In genomic region chr2:102342888-102343287, GRCh38 we compare ENCODE assay signal across 24 cellular contexts. TPM values are rescaled to one million over a fixed set of nuclear protein-coding genes. Genes with fewer than 3 reads are reported as not detected.
DNase-seq lines count a peak whose midpoint lies in the region; FAIRE-seq and TF ChIP-seq lines count a peak whose summit lies in the region.
"Had no signal": no experiment of that assay in that cellular context is flagged by ENCODE, and none has a peak within 500 bp of the region (broad histone marks: within the 10 kb centered on the region; RNA-seq: fewer than 3 reads in every experiment).

No MANE protein-coding gene starts in this region.

- FAIRE-seq in D721Med (lab: Jason Lieb, UNC), result no peak
- FAIRE-seq: A204.1, small intestine had no signal

- H3K9me3 ChIP-seq in left ventricle myocardium inferior (replicated peaks) (no peaks in the 10 kb centered on the region), right atrium auricular region (no peaks in the 10 kb centered on the region)
- H3K9me3 ChIP-seq: upper lobe of left lung had no signal

- intact Hi-C loops in left ventricle myocardium inferior (cut with micrococcal nuclease), result loop anchor here (10.0 kb wide), 1 partner anchor 88 kb away; no protein-coding TSS in a partner anchor

- H3K4me3 ChIP-seq in left ventricle myocardium inferior (no peak overlapping the region), right atrium auricular region (no peak overlapping the region), brain microvascular endothelial cell (ENCODE audit: low read depth, low read length) (no peak overlapping the region), fibroblast of villous mesenchyme (ENCODE audit: low read depth, low read length) (no peak overlapping the region)
- H3K4me3 ChIP-seq: upper lobe of left lung had no signal

- in situ Hi-C loops in brain microvascular endothelial cell (cut with HindIII; ENCODE audit: low pct_ligation_motif_present, low sequenced_read_pairs), result no loop called here

- TF ChIP-seq CTCF in left ventricle myocardium inferior (IDR thresholded peaks at IDR 0.05; ENCODE audit: borderline replicate concordance), result peak; percentile 25
- no peak for TF ChIP-seq CTCF in right atrium auricular region (IDR thresholded peaks at IDR 0.05)
- TF ChIP-seq CTCF in brain microvascular endothelial cell (IDR thresholded peaks at IDR 0.05; ENCODE audit: low read depth, low read length, missing control alignments), result peak; percentile 36
- peak; percentile 28 for TF ChIP-seq CTCF in fibroblast of villous mesenchyme (IDR thresholded peaks at IDR 0.05; ENCODE audit: insufficient read depth, low read depth, low read length)
- no peak for TF ChIP-seq CTCF in D721Med (IDR thresholded peaks at IDR 0.05; ENCODE audit: insufficient read depth, missing control alignments)

- H3K27me3 ChIP-seq in left ventricle myocardium inferior (ENCODE audit: low read depth), result peaks cover 10% of the 10 kb centered on the region
- no peaks in the 10 kb centered on the region for H3K27me3 ChIP-seq in right atrium auricular region
- H3K27me3 ChIP-seq in brain microvascular endothelial cell (replicated peaks), result no peaks in the 10 kb centered on the region
- H3K27me3 ChIP-seq: upper lobe of left lung had no signal

- H3K4me1 ChIP-seq in left ventricle myocardium inferior, result no peaks in the 10 kb centered on the region
- no peaks in the 10 kb centered on the region for H3K4me1 ChIP-seq in right atrium auricular region
- H3K4me1 ChIP-seq: upper lobe of left lung had no signal

- H3K36me3 ChIP-seq in left ventricle myocardium inferior (no peaks in the 10 kb centered on the region), right atrium auricular region (no peaks in the 10 kb centered on the region), brain microvascular endothelial cell (replicated peaks) (no peaks in the 10 kb centered on the region)

- H3K27ac ChIP-seq in left ventricle myocardium inferior (replicated peaks) (no peak overlapping the region), right atrium auricular region (no peak overlapping the region), brain microvascular endothelial cell (no peak overlapping the region)

- DNase-seq in left ventricle myocardium inferior (no peak), right atrium auricular region (ENCODE audit: low spot score) (no peak), brain microvascular endothelial cell (no peak), fibroblast of villous mesenchyme (ENCODE audit: low read depth) (peak; percentile 24), NCI-H510A (lab: John Stamatoyannopoulos, UW) (no peak), NCI-H748 treated with DMSO at 0.1 percent for 48 hours (lab: John Stamatoyannopoulos, UW) (no peak), D721Med (ENCODE audit: insufficient read length, low spot score) (no peak), NCI-H2171 (lab: John Stamatoyannopoulos, UW) (no peak)
- DNase-seq: activated CD4-positive, alpha-beta T cell treated with anti-CD3 and anti-CD28 coated beads, Interleukin-2, amount 50 U/mL, for 48 hours; activated naive CD4-positive, alpha-beta T cell treated with Interleukin-2 at 50 U/mL for 16 hours; aorta; CD4-positive, CD25-positive, alpha-beta regulatory T cell; DMS53; midbrain; NCI-H1092; NCI-H2107; NCI-H526; SIG-M5; small intestine; stimulated activated CD4-positive, alpha-beta T cell treated with anti-CD3 and anti-CD28 coated beads, Interleukin-2, amount 100 ng/mL, for 48 hours; upper lobe of left lung had no signal

RNA-seq across cellular contexts. Expression of gene IL18R1, which starts 12.7 kb away (rescaled TPM):
- total RNA-seq in left ventricle myocardium inferior (1.8 TPM), right atrium auricular region (1 to 10 TPM; 1.9 to 5.0 TPM), fibroblast of villous mesenchyme (0.43 and 0.64 TPM in 2 replicates)
- total RNA-seq: neural crest cell had no signal

RNA-seq across cellular contexts. Expression of gene IL1RL1, which starts 31.5 kb away (rescaled TPM):
- total RNA-seq in left ventricle myocardium inferior (1.1 TPM), right atrium auricular region (10 to 100 TPM in 1 of 2 donors, 1 to 10 TPM in 1; 4.8 to 65.3 TPM), fibroblast of villous mesenchyme (0.32 and 1.3 TPM in 2 replicates)
- total RNA-seq: neural crest cell, progenitor cell of endocrine pancreas had no signal

Comparison
In these comparisons a context has a peak if more than half of its experiments do, and no peak if none do; other contexts are left out.
1. CTCF ChIP-seq: peak in left ventricle myocardium inferior (single experiment), brain microvascular endothelial cell (single experiment) and fibroblast of villous mesenchyme (single experiment); none in right atrium auricular region (0 of 2) and D721Med (single experiment).